In genomic region chr13:45714170-45714569, GRCh38 we compare ENCODE assay signal across 10 cellular contexts. TPM values are rescaled to one million over a fixed set of nuclear protein-coding genes. Genes with fewer than 3 reads are reported as not detected.
"Had no signal": no experiment of that assay in that cellular context is flagged by ENCODE, and none has a peak within 500 bp of the region (broad histone marks: within the 10 kb centered on the region; RNA-seq: fewer than 3 reads in every experiment).

No MANE protein-coding gene starts in this region.

- H3K36me3 Mint-ChIP-seq: IgD-negative memory B cell had no signal

- H3K9me3 Mint-ChIP-seq: HFFc6 had no signal

- ATAC-seq: HCT116, HepG2 had no signal

- FAIRE-seq: H1, HepG2 had no signal

- H2AFZ ChIP-seq: GM23248 had no signal

- H3K9ac ChIP-seq: GM23248 had no signal

- H3K4me3 Mint-ChIP-seq: HFFc6, IgD-negative memory B cell had no signal

- H3K27ac ChIP-seq: GM23248, HL-60 had no signal

- H3K4me1 Mint-ChIP-seq: IgD-negative memory B cell had no signal

- H3K27ac Mint-ChIP-seq: HFFc6, IgD-negative memory B cell had no signal

- DNase-seq: GM23248, HFFc6, KBM-7 had no signal

- H3K4me3 ChIP-seq: GM23248, HAP-1 had no signal

- H3K36me3 ChIP-seq: HAP-1 had no signal

- H3K9me3 ChIP-seq: HAP-1 had no signal

RNA-seq across cellular contexts. Expression of gene CBY2, which starts 12.1 kb away (rescaled TPM):
- total RNA-seq: GM23248, H1, HepG2, HFFc6, HT1080 had no signal
- polyA plus RNA-seq: GM23248, H1, HepG2, IgD-negative memory B cell had no signal
